18 cellular contexts compared by ENCODE assay signal in genomic region chr11:35567737-35568465, GRCh38. TPM values are rescaled to one million over a fixed set of nuclear protein-coding genes. Genes with fewer than 3 reads are reported as not detected.
DNase-seq lines count a peak whose midpoint lies in the region; ATAC-seq and TF ChIP-seq lines count a peak whose summit lies in the region.
"Had no signal": no experiment of that assay in that cellular context is flagged by ENCODE, and none has a peak within 500 bp of the region (broad histone marks: within the 10 kb centered on the region; RNA-seq: fewer than 3 reads in every experiment).

No MANE protein-coding gene starts in this region.

- no peaks in the 10 kb centered on the region for H3K9me3 ChIP-seq in upper lobe of right lung
- H3K9me3 ChIP-seq: colonic mucosa, HAP-1, sigmoid colon had no signal

- H3K4me1 ChIP-seq in upper lobe of right lung, result no peaks in the 10 kb centered on the region
- H3K4me1 ChIP-seq: adrenal gland, colonic mucosa, HAP-1 had no signal

- H3K36me3 ChIP-seq in upper lobe of right lung, result no peaks in the 10 kb centered on the region
- H3K36me3 ChIP-seq: adrenal gland, colonic mucosa, esophagus muscularis mucosa, HAP-1, sigmoid colon had no signal

- H3K4me3 ChIP-seq in upper lobe of right lung, result no peak overlapping the region
- H3K4me3 ChIP-seq: adrenal gland, colonic mucosa, esophagus muscularis mucosa, HAP-1, hepatocyte, sigmoid colon had no signal

- DNase-seq in NCI-H2171 treated with DMSO at 0.1 percent for 48 hours (lab: John Stamatoyannopoulos, UW) (peak; percentile 30), NCI-H2171 (lab: John Stamatoyannopoulos, UW) (no peak), RPMI7951 (ENCODE audit: low read depth) (peak; percentile 21), iris pigment epithelial cell (ENCODE audit: low read depth) (peak; percentile 32), upper lobe of right lung (no peak)
- no peak for DNase-seq in stimulated activated naive CD4-positive, alpha-beta T cell treated with Interleukin-2 at 50 U/mL for 16 hours (lab: John Stamatoyannopoulos, UW)
- DNase-seq: activated CD4-positive, alpha-beta T cell treated with anti-CD3 and anti-CD28 coated beads, Interleukin-2, amount 50 U/mL, for 1 hour; adrenal gland; CD8-positive, alpha-beta T cell; colonic mucosa; NCI-H524; sigmoid colon; T-helper 2 cell had no signal

- H3K27me3 ChIP-seq in upper lobe of right lung, result no peaks in the 10 kb centered on the region
- H3K27me3 ChIP-seq: adrenal gland, colonic mucosa, esophagus muscularis mucosa, hepatocyte, sigmoid colon had no signal

- intact Hi-C loops in upper lobe of right lung (cut with DNase I), result no loop called here

- H3K27ac ChIP-seq in upper lobe of right lung, result peak overlapping the region; percentile 53
- H3K27ac ChIP-seq: adrenal gland, colonic mucosa, esophagus muscularis mucosa, hepatocyte had no signal

- ATAC-seq in upper lobe of right lung (peak; percentile 78), GM21360 (IDR thresholded peaks at IDR 0.05; ENCODE audit: unreplicated experiment) (no peak), GM21717 (IDR thresholded peaks at IDR 0.05; ENCODE audit: unreplicated experiment) (no peak)
- ATAC-seq: CD8-positive, alpha-beta T cell had no signal

- no peak for TF ChIP-seq CTCF in upper lobe of right lung (IDR thresholded peaks at IDR 0.05)

RNA-seq across cellular contexts. Expression of gene PAMR1, which starts 42.5 kb away (rescaled TPM):
- total RNA-seq in RPMI7951 (2014; rRNA removed; shearing (Covaris generic)), result under 0.01 and 0.24 TPM in 2 replicates
- 12.4 TPM for total RNA-seq in upper lobe of right lung
- total RNA-seq: CD8-positive, alpha-beta T cell had no signal

RNA-seq across cellular contexts. Expression of gene FJX1, which starts 50.4 kb away (rescaled TPM):
- total RNA-seq in RPMI7951 (2014; rRNA removed; shearing (Covaris generic)), result 7.0 and 7.9 TPM in 2 replicates
- total RNA-seq in upper lobe of right lung, result 5.9 TPM
- total RNA-seq: CD8-positive, alpha-beta T cell had no signal

Comparison
In these comparisons a context has a peak if more than half of its experiments do, and no peak if none do; other contexts are left out.
1. DNase-seq: peak in NCI-H2171 treated with DMSO at 0.1 percent for 48 hours (single experiment), RPMI7951 (single experiment) and iris pigment epithelial cell (single experiment); none in NCI-H2171 (single experiment), upper lobe of right lung (single experiment) and stimulated activated naive CD4-positive, alpha-beta T cell treated with Interleukin-2 at 50 U/mL for 16 hours (single experiment).
2. RNA of gene PAMR1, which starts 42.5 kb away (total RNA-seq): 12.4 TPM in upper lobe of right lung (single experiment); under 0.01 to 0.24 TPM in RPMI7951; every median in the first group is over 10 times any median in the second.